ENCODE assay signal across 8 cellular contexts in genomic region chr4:147866532-147867271, GRCh38.
A peak's percentile ranks its signal among the peaks of the same experiment; 100 is the strongest.
DNase-seq lines count a peak whose midpoint lies in the region; ATAC-seq and TF ChIP-seq lines count a peak whose summit lies in the region.

No MANE protein-coding gene starts in this region.

- H3K27ac Mint-ChIP-seq in progenitor cell of endocrine pancreas, result no peak overlapping the region

- DNase-seq in NCI-H1092 treated with DMSO at 0.1 percent for 48 hours (lab: John Stamatoyannopoulos, UW), result peak; percentile 74
- peak; percentile 72 for DNase-seq in SKM-1 treated with dmso at 0.1 percent for 144 hours (lab: John Stamatoyannopoulos, UW; ENCODE audit: unreplicated experiment)
- DNase-seq in activated naive CD8-positive, alpha-beta T cell treated with anti-CD3 and anti-CD28 coated beads, Interleukin-2, amount 50 U/mL, for 16 hours (ENCODE audit: low read depth, low spot score), result peak; percentile 83
- DNase-seq in heart left ventricle, result peak; percentile 89 to 92 (median 90)
- peak; percentile 85 for DNase-seq in progenitor cell of endocrine pancreas (ENCODE audit: low spot score, unreplicated experiment)
- DNase-seq in vagina (ENCODE audit: extremely low spot score in 2 of 2), result no peak

- TF ChIP-seq POLR2A in heart left ventricle (IDR thresholded peaks at IDR 0.05) (no peak), vagina (IDR thresholded peaks at IDR 0.05) (no peak)

- H3K9me3 Mint-ChIP-seq in progenitor cell of endocrine pancreas (ENCODE audit: low read depth), result no peaks in the 10 kb centered on the region

- peaks cover 2% of the 10 kb centered on the region for H3K36me3 Mint-ChIP-seq in progenitor cell of endocrine pancreas (ENCODE audit: insufficient read depth)

- peak; percentile 94 for TF ChIP-seq CTCF in GM12873 (IDR thresholded peaks at IDR 0.05; ENCODE audit: insufficient read depth, low read depth, low read length, missing control alignments)
- TF ChIP-seq CTCF in heart left ventricle (IDR thresholded peaks at IDR 0.05), result peak; percentile 99 to 100 (median 100)
- TF ChIP-seq CTCF in progenitor cell of endocrine pancreas (IDR thresholded peaks at IDR 0.05; ENCODE audit: unreplicated experiment), result peak; percentile 100
- TF ChIP-seq CTCF in vagina (IDR thresholded peaks at IDR 0.05), result peak; percentile 98 to 100 (median 100)

- no peak overlapping the region for H3K4me3 Mint-ChIP-seq in progenitor cell of endocrine pancreas (ENCODE audit: low read depth)

- H3K4me3 ChIP-seq in heart left ventricle, result no peak overlapping the region
- H3K4me3 ChIP-seq in vagina, result no peak overlapping the region

- H3K27me3 Mint-ChIP-seq in progenitor cell of endocrine pancreas, result no peaks in the 10 kb centered on the region

- H3K4me1 ChIP-seq in heart left ventricle (peaks cover 0 to 46% (median 22%) of the 10 kb centered on the region in 12 donors), vagina (peaks cover 30% of the 10 kb centered on the region)

- intact Hi-C loops in heart left ventricle (cut with DNase I), result loop anchor here (1.0 to 10.0 kb wide), 8 partner anchors 132 to 752 kb away; partner anchors contain the start of genes ARHGAP10 (in 2 of the 10) and TMEM184C (in 1 of the 10)
- intact Hi-C loops in vagina (cut with DNase I), result loop anchor here (2.0 to 10.0 kb wide), 2 partner anchors 132 to 158 kb away; partner anchors contain the start of gene ARHGAP10

- H3K36me3 ChIP-seq in heart left ventricle (peaks cover 0 to 37% (median 8%) of the 10 kb centered on the region in 9 donors), vagina (no peaks in the 10 kb centered on the region)

- H3K4me1 Mint-ChIP-seq in progenitor cell of endocrine pancreas (ENCODE audit: low read depth), result peaks cover 6% of the 10 kb centered on the region

- WGBS in heart left ventricle, 4 donors, result 24 to 37% (median 27%) methylated on average over 2 of the region's 2 CpGs

- peak; percentile 87 for ATAC-seq in HG02623 (IDR thresholded peaks at IDR 0.05; ENCODE audit: unreplicated experiment)
- ATAC-seq in heart left ventricle, result peak; percentile 68 to 89 (median 86)

- no peaks in the 10 kb centered on the region for H3K9me3 ChIP-seq in heart left ventricle
- H3K9me3 ChIP-seq in vagina, result no peaks in the 10 kb centered on the region

- H3K27ac ChIP-seq in heart left ventricle, result peak overlapping the region in 5 of 12 donors; percentile 0 to 44 (median 7)
- no peak overlapping the region for H3K27ac ChIP-seq in vagina

- H3K27me3 ChIP-seq in heart left ventricle, result no peaks in the 10 kb centered on the region
- no peaks in the 10 kb centered on the region for H3K27me3 ChIP-seq in vagina

Comparison
In these comparisons a context has a peak if more than half of its experiments do, and no peak if none do; other contexts are left out.
1. DNase-seq: peak in NCI-H1092 treated with DMSO at 0.1 percent for 48 hours (single experiment), SKM-1 treated with dmso at 0.1 percent for 144 hours (single experiment), activated naive CD8-positive, alpha-beta T cell treated with anti-CD3 and anti-CD28 coated beads, Interleukin-2, amount 50 U/mL, for 16 hours (single experiment), heart left ventricle (5 of 5) and progenitor cell of endocrine pancreas (single experiment); none in vagina (0 of 2).
2. Peak in every context shown above with its lines, with median percentiles within 50 percentile points of each other: CTCF ChIP-seq.